ENCODE assay signal across 8 cellular contexts in genomic region chr11:66745356-66746235, GRCh38. TPM values are rescaled to one million over a fixed set of nuclear protein-coding genes. Genes with fewer than 3 reads are reported as not detected.
DNase-seq lines count a peak whose midpoint lies in the region; ATAC-seq and TF ChIP-seq lines count a peak whose summit lies in the region.

No MANE protein-coding gene starts in this region.

- no peaks in the 10 kb centered on the region for H3K36me3 ChIP-seq in SK-N-MC (ENCODE audit: insufficient read depth, low read length)
- H3K36me3 ChIP-seq in left lung: no peaks in the 10 kb centered on the region

- peak overlapping the region; percentile 98 for H3K9ac ChIP-seq in SK-N-MC (ENCODE audit: insufficient read length)

- peaks cover 3 to 15% of the 10 kb centered on the region in 2 donors for H3K4me1 ChIP-seq in left lung

- H3K9me3 ChIP-seq in SK-N-MC (ENCODE audit: low read depth, low read length) (no peaks in the 10 kb centered on the region), left lung (peaks cover 0 to 7% of the 10 kb centered on the region in 2 donors)

- intact Hi-C loops in Right ventricle myocardium inferior (cut with DNase I): no loop called here
- intact Hi-C loops in cardiac septum (cut with DNase I): no loop called here
- intact Hi-C loops in left lung (cut with DNase I): no loop called here

- in situ Hi-C loops in T47D (cut with HindIII; ENCODE audit: low pct_unique_long_range_greater_than_20kb, low sequenced_read_pairs): no loop called here

- H3K4me3 ChIP-seq in SK-N-MC: peak overlapping the region; percentile 100
- peak overlapping the region; percentile 71 to 86 for H3K4me3 ChIP-seq in left lung

- TF ChIP-seq CTCF in left lung (IDR thresholded peaks at IDR 0.05): no peak

- ATAC-seq in Right ventricle myocardium inferior (no peak), HG03439 (IDR thresholded peaks at IDR 0.05; ENCODE audit: unreplicated experiment) (peak; percentile 47), left lung (peak; percentile 56), GM19463 (IDR thresholded peaks at IDR 0.05; ENCODE audit: unreplicated experiment) (no peak)

- H3K27me3 ChIP-seq in left lung: no peaks in the 10 kb centered on the region

- no peak overlapping the region for H3K27ac ChIP-seq in SK-N-MC
- peak overlapping the region; percentile 1 to 79 for H3K27ac ChIP-seq in left lung

- DNase-seq in Right ventricle myocardium inferior (ENCODE audit: missing footprints) (peak; percentile 69), cardiac septum (ENCODE audit: low spot score) (no peak), SK-N-MC (ENCODE audit: low read depth, low spot score) (no peak), T47D (ENCODE audit: low read depth in 1 of 2, low spot score in 1 of 2) (peak; percentile 90 to 94), left lung (peak; percentile 52 to 87)
- DNase-seq in stimulated activated CD8-positive, alpha-beta memory T cell treated with anti-CD3 and anti-CD28 coated beads, Interleukin-15, amount 100 ng/mL, for 48 hours (ENCODE audit: low read depth in 2 of 2): peak; percentile 17 to 24

RNA-seq across cellular contexts. Expression of gene SPTBN2, which starts 16.6 kb away (rescaled TPM):
- total RNA-seq in Right ventricle myocardium inferior: 0.95 TPM
- 1.7 TPM for total RNA-seq in cardiac septum
- total RNA-seq in left lung: 10 to 100 TPM in 1 of 2 donors, 1 to 10 TPM in 1; 8.7 to 26.4 TPM

Comparison
In these comparisons a context has a peak if more than half of its experiments do, and no peak if none do; other contexts are left out.
1. DNase-seq: peak in Right ventricle myocardium inferior (single experiment), T47D (2 of 2), left lung (2 of 2) and stimulated activated CD8-positive, alpha-beta memory T cell treated with anti-CD3 and anti-CD28 coated beads, Interleukin-15, amount 100 ng/mL, for 48 hours (2 of 2); none in cardiac septum (single experiment) and SK-N-MC (single experiment).
2. ATAC-seq: peak in HG03439 (single experiment) and left lung (single experiment); none in Right ventricle myocardium inferior (single experiment) and GM19463 (single experiment).